38 cellular contexts compared by ENCODE assay signal in genomic region chr18:6850396-6850795, GRCh38.
"Had no signal": no experiment of that assay in that cellular context is flagged by ENCODE, and none has a peak within 500 bp of the region (broad histone marks: within the 10 kb centered on the region; RNA-seq: fewer than 3 reads in every experiment).

No MANE protein-coding gene starts in this region.

- DNase-seq: activated CD4-positive, alpha-beta memory T cell treated with anti-CD3 and anti-CD28 coated beads, Interleukin-2, amount 10 ng/mL, durations not matched to agents 7 days and 5 days; activated CD4-positive, alpha-beta T cell treated with anti-CD3 and anti-CD28 coated beads for 1 hour; activated CD4-positive, alpha-beta T cell treated with anti-CD3 and anti-CD28 coated beads for 36 hours; activated CD4-positive, alpha-beta T cell treated with anti-CD3 and anti-CD28 coated beads for 48 hours; activated CD4-positive, alpha-beta T cell treated with anti-CD3 and anti-CD28 coated beads, Interleukin-2, amount 10 ng/mL, durations not matched to agents 7 days and 5 days; activated CD4-positive, alpha-beta T cell treated with anti-CD3 and anti-CD28 coated beads, Interleukin-2, amount 50 U/mL, for 48 hours; activated CD4-positive, CD25-positive, alpha-beta regulatory T cell; activated CD8-positive, alpha-beta memory T cell treated with anti-CD3 and anti-CD28 coated beads for 24 hours; activated CD8-positive, alpha-beta memory T cell treated with anti-CD3 and anti-CD28 coated beads, Interleukin-2, amount 10 ng/mL, durations not matched to agents 7 days and 5 days; activated CD8-positive, alpha-beta memory T cell treated with anti-CD3 and anti-CD28 coated beads, Interleukin-2, amount 50 U/mL, for 48 hours; activated CD8-positive, alpha-beta T cell treated with anti-CD3 and anti-CD28 coated beads, Interleukin-2, amount 10 ng/mL, durations not matched to agents 7 days and 5 days; activated effector memory CD4-positive, alpha-beta T cell treated with Interleukin-2 at 50 U/mL for 16 hours; activated gamma-delta T cell; activated naive CD4-positive, alpha-beta T cell treated with anti-CD3 and anti-CD28 coated beads, Interleukin-2, amount 10 ng/mL, durations not matched to agents 7 days and 5 days; activated naive CD4-positive, alpha-beta T cell treated with Interleukin-2 at 50 U/mL for 16 hours; activated naive CD8-positive, alpha-beta T cell treated with anti-CD3 and anti-CD28 coated beads, Interleukin-2, amount 10 ng/mL, durations not matched to agents 7 days and 5 days; activated naive CD8-positive, alpha-beta T cell treated with anti-CD3 and anti-CD28 coated beads, Interleukin-2, amount 50 U/mL, for 24 hours; activated T-cell treated with anti-CD3 and anti-CD28 coated beads, Interleukin-2, amount 50 U/mL, for 24 hours; activated T-cell treated with anti-CD3 and anti-CD28 coated beads, Interleukin-2, amount 50 U/mL, for 48 hours; amygdala; anterior cingulate cortex; caudate nucleus; cerebellar nuclear complex; T-helper 1 cell; T-helper 2 cell; T-helper 9 cell; WERI-Rb-1 had no signal

- H3K27me3 Mint-ChIP-seq: activated CD4-positive, alpha-beta memory T cell treated with anti-CD3 and anti-CD28 coated beads, Interleukin-2, amount 10 ng/mL, durations not matched to agents 7 days and 5 days; activated CD4-positive, alpha-beta T cell treated with anti-CD3 and anti-CD28 coated beads, Interleukin-2, amount 10 ng/mL, durations not matched to agents 7 days and 5 days; activated CD8-positive, alpha-beta memory T cell treated with anti-CD3 and anti-CD28 coated beads, Interleukin-2, amount 10 ng/mL, durations not matched to agents 7 days and 5 days; activated naive CD4-positive, alpha-beta T cell treated with anti-CD3 and anti-CD28 coated beads, Interleukin-2, amount 10 ng/mL, durations not matched to agents 7 days and 5 days; activated naive CD4-positive, alpha-beta T cell treated with anti-CD3 and anti-CD28 coated beads, Interleukin-2, amount 50 U/mL, for 24 hours; activated naive CD8-positive, alpha-beta T cell treated with anti-CD3 and anti-CD28 coated beads, Interleukin-2, amount 10 ng/mL, durations not matched to agents 7 days and 5 days; activated naive CD8-positive, alpha-beta T cell treated with anti-CD3 and anti-CD28 coated beads, Interleukin-2, amount 50 U/mL, for 24 hours; activated T-cell treated with anti-CD3 and anti-CD28 coated beads, Interleukin-2, amount 50 U/mL, for 24 hours; brain; central memory CD8-positive, alpha-beta T cell had no signal

- H3K9me3 Mint-ChIP-seq: activated naive CD4-positive, alpha-beta T cell treated with anti-CD3 and anti-CD28 coated beads, Interleukin-2, amount 50 U/mL, for 24 hours; T-helper 1 cell treated with Interleukin-12 subunit alpha and Interleukin-12 subunit beta and Interleukin-4 antibody, amounts not matched to agents 30 μg/mL and 1 μg/mL, for 36 hours had no signal

- ATAC-seq: activated CD4-positive, alpha-beta T cell treated with anti-CD3 and anti-CD28 coated beads for 36 hours; activated CD4-positive, CD25-positive, alpha-beta regulatory T cell treated with anti-CD3 and anti-CD28 coated beads, Interleukin-2, amount 50 U/mL, for 24 hours; activated CD8-positive, alpha-beta memory T cell treated with anti-CD3 and anti-CD28 coated beads, Interleukin-2, amount 10 ng/mL, durations not matched to agents 7 days and 5 days; activated CD8-positive, alpha-beta T cell treated with anti-CD3 and anti-CD28 coated beads, Interleukin-2, amount 10 ng/mL, durations not matched to agents 7 days and 5 days; activated naive CD8-positive, alpha-beta T cell treated with anti-CD3 and anti-CD28 coated beads, Interleukin-2, amount 50 U/mL, for 24 hours; WTC11 had no signal

- H3K27ac ChIP-seq: ascending aorta, cardiac muscle cell, WERI-Rb-1 had no signal

- H3K36me3 ChIP-seq: ascending aorta, WERI-Rb-1 had no signal

- H3K4me3 ChIP-seq: ascending aorta, cardiac muscle cell had no signal

- H3K27ac Mint-ChIP-seq: activated CD4-positive, alpha-beta memory T cell treated with anti-CD3 and anti-CD28 coated beads, Interleukin-2, amount 10 ng/mL, durations not matched to agents 7 days and 5 days; activated CD4-positive, alpha-beta T cell treated with anti-CD3 and anti-CD28 coated beads for 36 hours; activated CD4-positive, alpha-beta T cell treated with anti-CD3 and anti-CD28 coated beads, Interleukin-2, amount 10 ng/mL, durations not matched to agents 7 days and 5 days; activated CD8-positive, alpha-beta memory T cell treated with anti-CD3 and anti-CD28 coated beads, Interleukin-2, amount 10 ng/mL, durations not matched to agents 7 days and 5 days; activated CD8-positive, alpha-beta T cell treated with anti-CD3 and anti-CD28 coated beads, Interleukin-2, amount 10 ng/mL, durations not matched to agents 7 days and 5 days; activated naive CD4-positive, alpha-beta T cell treated with anti-CD3 and anti-CD28 coated beads, Interleukin-2, amount 10 ng/mL, durations not matched to agents 7 days and 5 days; activated naive CD4-positive, alpha-beta T cell treated with anti-CD3 and anti-CD28 coated beads, Interleukin-2, amount 50 U/mL, for 24 hours; activated naive CD8-positive, alpha-beta T cell; activated naive CD8-positive, alpha-beta T cell treated with anti-CD3 and anti-CD28 coated beads, Interleukin-2, amount 10 ng/mL, durations not matched to agents 7 days and 5 days; activated naive CD8-positive, alpha-beta T cell treated with anti-CD3 and anti-CD28 coated beads, Interleukin-2, amount 50 U/mL, for 24 hours; activated T-cell treated with anti-CD3 and anti-CD28 coated beads, Interleukin-2, amount 50 U/mL, for 24 hours; activated T-helper 2 cell treated with anti-CD3 and anti-CD28 coated beads, Interferon-gamma antibody, Interleukin-2, Interleukin-4, amounts not matched to agents 10 μg/mL and 5 μg/mL and 100 μg/mL, durations not matched to agents 14 hours and 24 hours and 36 hours; brain; T-helper 1 cell treated with Interleukin-12 subunit alpha and Interleukin-12 subunit beta and Interleukin-4 antibody, amounts not matched to agents 30 μg/mL and 1 μg/mL, for 36 hours; T-helper 2 cell treated with Interferon-gamma antibody and Interleukin-4, amounts not matched to agents 5 μg/mL and 100 μg/mL, for 36 hours; WTC11 had no signal

- H3K4me1 ChIP-seq: ascending aorta had no signal

- H3K9me3 ChIP-seq: ascending aorta had no signal

- H3K4me1 Mint-ChIP-seq: activated CD4-positive, alpha-beta memory T cell treated with anti-CD3 and anti-CD28 coated beads, Interleukin-2, amount 10 ng/mL, durations not matched to agents 7 days and 5 days; activated CD4-positive, alpha-beta T cell treated with anti-CD3 and anti-CD28 coated beads for 36 hours; activated CD4-positive, alpha-beta T cell treated with anti-CD3 and anti-CD28 coated beads, Interleukin-2, amount 10 ng/mL, durations not matched to agents 7 days and 5 days; activated CD8-positive, alpha-beta memory T cell treated with anti-CD3 and anti-CD28 coated beads, Interleukin-2, amount 10 ng/mL, durations not matched to agents 7 days and 5 days; activated naive CD4-positive, alpha-beta T cell treated with anti-CD3 and anti-CD28 coated beads, Interleukin-2, amount 10 ng/mL, durations not matched to agents 7 days and 5 days; activated naive CD4-positive, alpha-beta T cell treated with anti-CD3 and anti-CD28 coated beads, Interleukin-2, amount 50 U/mL, for 24 hours; activated naive CD8-positive, alpha-beta T cell treated with anti-CD3 and anti-CD28 coated beads, Interleukin-2, amount 10 ng/mL, durations not matched to agents 7 days and 5 days; activated naive CD8-positive, alpha-beta T cell treated with anti-CD3 and anti-CD28 coated beads, Interleukin-2, amount 50 U/mL, for 24 hours; brain; central memory CD8-positive, alpha-beta T cell; WTC11 had no signal

- H3K4me3 Mint-ChIP-seq: activated CD4-positive, alpha-beta memory T cell treated with anti-CD3 and anti-CD28 coated beads, Interleukin-2, amount 10 ng/mL, durations not matched to agents 7 days and 5 days; activated CD4-positive, alpha-beta T cell treated with anti-CD3 and anti-CD28 coated beads for 36 hours; activated CD4-positive, alpha-beta T cell treated with anti-CD3 and anti-CD28 coated beads, Interleukin-2, amount 10 ng/mL, durations not matched to agents 7 days and 5 days; activated CD8-positive, alpha-beta memory T cell treated with anti-CD3 and anti-CD28 coated beads, Interleukin-2, amount 10 ng/mL, durations not matched to agents 7 days and 5 days; activated CD8-positive, alpha-beta T cell treated with anti-CD3 and anti-CD28 coated beads, Interleukin-2, amount 10 ng/mL, durations not matched to agents 7 days and 5 days; activated naive CD4-positive, alpha-beta T cell treated with anti-CD3 and anti-CD28 coated beads, Interleukin-2, amount 10 ng/mL, durations not matched to agents 7 days and 5 days; activated naive CD4-positive, alpha-beta T cell treated with anti-CD3 and anti-CD28 coated beads, Interleukin-2, amount 50 U/mL, for 24 hours; activated naive CD8-positive, alpha-beta T cell; activated naive CD8-positive, alpha-beta T cell treated with anti-CD3 and anti-CD28 coated beads, Interleukin-2, amount 10 ng/mL, durations not matched to agents 7 days and 5 days; activated naive CD8-positive, alpha-beta T cell treated with anti-CD3 and anti-CD28 coated beads, Interleukin-2, amount 50 U/mL, for 24 hours; activated T-cell treated with anti-CD3 and anti-CD28 coated beads, Interleukin-2, amount 50 U/mL, for 24 hours; brain; central memory CD8-positive, alpha-beta T cell; T-helper 1 cell treated with Interleukin-12 subunit alpha and Interleukin-12 subunit beta and Interleukin-4 antibody, amounts not matched to agents 30 μg/mL and 1 μg/mL, for 36 hours; T-helper 2 cell treated with Interferon-gamma antibody and Interleukin-4, amounts not matched to agents 5 μg/mL and 100 μg/mL, for 36 hours; WTC11 had no signal

- H3K27me3 ChIP-seq: ascending aorta, cardiac muscle cell had no signal

- H3K36me3 Mint-ChIP-seq: activated CD8-positive, alpha-beta memory T cell treated with anti-CD3 and anti-CD28 coated beads, Interleukin-2, amount 10 ng/mL, durations not matched to agents 7 days and 5 days; activated naive CD4-positive, alpha-beta T cell treated with anti-CD3 and anti-CD28 coated beads, Interleukin-2, amount 10 ng/mL, durations not matched to agents 7 days and 5 days; activated naive CD4-positive, alpha-beta T cell treated with anti-CD3 and anti-CD28 coated beads, Interleukin-2, amount 50 U/mL, for 24 hours; activated naive CD8-positive, alpha-beta T cell; activated naive CD8-positive, alpha-beta T cell treated with anti-CD3 and anti-CD28 coated beads, Interleukin-2, amount 10 ng/mL, durations not matched to agents 7 days and 5 days had no signal
